1 cellular context compared by ENCODE assay signal in the genomic region with DNA sequence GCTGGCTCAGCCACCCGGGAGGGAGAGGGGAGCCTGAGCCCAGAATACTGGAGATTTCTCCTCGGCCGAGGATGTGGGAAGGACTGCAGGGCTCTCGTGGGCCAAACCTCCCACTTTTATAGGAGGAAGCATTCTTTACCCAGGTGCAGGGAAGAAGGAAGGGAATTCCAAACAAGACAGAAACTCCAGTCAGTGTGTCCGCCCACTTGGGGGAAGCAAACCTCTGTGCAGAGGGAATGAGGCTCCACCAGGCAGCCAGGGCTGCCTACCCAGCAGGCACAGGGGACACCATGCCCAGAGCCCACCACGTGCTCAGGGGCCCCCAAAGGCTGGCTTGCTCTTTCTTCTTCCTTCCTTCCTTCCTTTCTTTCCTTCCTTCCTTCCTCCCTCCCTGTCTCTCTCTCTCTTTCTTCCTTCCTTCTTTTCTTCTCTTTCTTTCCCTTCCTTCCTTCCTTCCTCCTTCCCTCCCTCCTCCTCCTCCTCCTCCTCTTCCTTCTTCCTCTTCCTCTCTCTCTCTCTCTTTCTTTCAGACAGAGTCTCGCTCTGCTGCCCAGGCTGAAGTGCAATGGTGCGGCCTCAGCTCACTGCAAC.
TF ChIP-seq lines count a peak whose summit lies in the region.

No MANE protein-coding gene starts in this region.

TF ChIP-seq in A549, 52 proteins besides CTCF, POLR2A, EP300 and RAD21 (continued from another document):
- TF ChIP-seq REST (IDR thresholded peaks at IDR 0.05): no peak
- no peak for TF ChIP-seq GATA3 (IDR thresholded peaks at IDR 0.05; ENCODE audit: borderline replicate concordance)
- no peak for TF ChIP-seq BHLHE40 (IDR thresholded peaks at IDR 0.05; ENCODE audit: low read depth, low read length)
- TF ChIP-seq NPAS2 (CRISPR knock-in tag; IDR thresholded peaks at IDR 0.05; ENCODE audit: borderline replicate concordance): no peak
